In genomic region chr19:48117515-48118330, GRCh38 we compare ENCODE assay signal across 12 cellular contexts. TPM values are rescaled to one million over a fixed set of nuclear protein-coding genes. Genes with fewer than 3 reads are reported as not detected.
DNase-seq lines count a peak whose midpoint lies in the region; ATAC-seq, FAIRE-seq and TF ChIP-seq lines count a peak whose summit lies in the region.
"Had no signal": no experiment of that assay in that cellular context is flagged by ENCODE, and none has a peak within 500 bp of the region (broad histone marks: within the 10 kb centered on the region; RNA-seq: fewer than 3 reads in every experiment).

No MANE protein-coding gene starts in this region.

- RAD21 ChIA-PET in GM12878 (lab: Charles Lee; ENCODE audit: unreplicated experiment) = no interaction called here

- no peaks in the 10 kb centered on the region for H3K79me2 ChIP-seq in MM.1S (ENCODE audit: low read length)
- H3K79me2 ChIP-seq in GM12878 (ENCODE audit: control insufficient read depth, insufficient read depth, low read length) = no peaks in the 10 kb centered on the region
- no peaks in the 10 kb centered on the region for H3K79me2 ChIP-seq in osteoblast (ENCODE audit: insufficient read depth, low read length)

- no peaks in the 10 kb centered on the region for H3K9me3 Mint-ChIP-seq in activated CD4-positive, alpha-beta T cell treated with anti-CD3 and anti-CD28 coated beads for 36 hours (ENCODE audit: low read depth)

- TF ChIP-seq EP300 in GM12878 (IDR thresholded peaks at IDR 0.05; ENCODE audit: borderline replicate concordance in 1 of 2, control insufficient read depth in 1 of 2, low read depth in 2 of 2, low read length in 2 of 2) = no peak

- H3K9me3 ChIP-seq in MM.1S (replicated peaks; ENCODE audit: insufficient read depth, low read length) (no peaks in the 10 kb centered on the region), GM12878 (replicated peaks; ENCODE audit: control insufficient read depth, insufficient read depth, low read length) (no peaks in the 10 kb centered on the region), osteoblast (ENCODE audit: low read depth, low read length) (no peaks in the 10 kb centered on the region)

- H3K9me2 ChIP-seq in MM.1S (replicated peaks; ENCODE audit: insufficient read depth, low read length) = no peaks in the 10 kb centered on the region

- DNase-seq in activated CD4-positive, alpha-beta T cell treated with anti-CD3 and anti-CD28 coated beads for 36 hours = no peak
- DNase-seq in activated CD4-positive, alpha-beta T cell treated with anti-CD3 and anti-CD28 coated beads for 1 hour = no peak
- DNase-seq in MM.1S (no peak), GM12878 (ENCODE audit: low read depth, low spot score) (no peak), osteoblast (ENCODE audit: insufficient read length, low spot score, missing footprints) (peak; percentile 42), NCI-H774 (lab: John Stamatoyannopoulos, UW) (no peak), HuH-7 (ENCODE audit: low spot score) (no peak)
- DNase-seq: DMS153, NCI-H2171 treated with DMSO at 0.1 percent for 48 hours had no signal

- H3K27me3 ChIP-seq in MM.1S (replicated peaks; ENCODE audit: insufficient read depth, low read length) = no peaks in the 10 kb centered on the region
- no peaks in the 10 kb centered on the region for H3K27me3 ChIP-seq in GM12878 (replicated peaks in 1 of 2; ENCODE audit: control insufficient read depth in 2 of 2, insufficient read depth in 2 of 2, low read length in 1 of 2)
- H3K27me3 ChIP-seq in osteoblast (ENCODE audit: insufficient read depth, low read length) = no peaks in the 10 kb centered on the region

- H2AFZ ChIP-seq in MM.1S (ENCODE audit: low read length) (no peak overlapping the region), GM12878 (ENCODE audit: control insufficient read depth, low read depth, low read length) (peak overlapping the region; percentile 56), osteoblast (ENCODE audit: low read length) (no peak overlapping the region)

- peaks cover 10% of the 10 kb centered on the region; the same call in 1 of the 2 replicates for H3F3A ChIP-seq in MM.1S (ENCODE audit: insufficient read depth, low read length)

- H3K36me3 Mint-ChIP-seq in activated CD4-positive, alpha-beta T cell treated with anti-CD3 and anti-CD28 coated beads for 36 hours (ENCODE audit: low read depth) = peaks cover 46% of the 10 kb centered on the region

- H3K4me1 Mint-ChIP-seq in activated CD4-positive, alpha-beta T cell treated with anti-CD3 and anti-CD28 coated beads for 36 hours = peaks cover 16% of the 10 kb centered on the region

- peaks cover 20% of the 10 kb centered on the region for H3K4me1 ChIP-seq in MM.1S (ENCODE audit: low read length)
- H3K4me1 ChIP-seq in GM12878 (ENCODE audit: control insufficient read depth, insufficient read depth, low read length) = peaks cover 17% of the 10 kb centered on the region
- H3K4me1 ChIP-seq in osteoblast (ENCODE audit: insufficient read depth, low read length) = no peaks in the 10 kb centered on the region

- no peak for FAIRE-seq in GM12878 (lab: Jason Lieb, UNC)

- no TSS peak for BruUV-seq in GM12878 (replicated peaks; lab: Mats Ljungman, UMichigan)

- H3K9ac ChIP-seq in MM.1S (ENCODE audit: low read length) = no peak overlapping the region
- H3K9ac ChIP-seq in GM12878 (ENCODE audit: control insufficient read depth, insufficient read depth, low read length) = no peak overlapping the region

- TF ChIP-seq CTCF in MM.1S (IDR thresholded peaks at IDR 0.05; ENCODE audit: low read length) (no peak), GM12878 (IDR thresholded peaks at IDR 0.05 in 2 of 3, conservative IDR thresholded peaks at IDR 0.05 in 1 of 3; ENCODE audit: control insufficient read depth in 2 of 3, extremely low read depth in 1 of 3, insufficient read depth in 1 of 3, low read depth in 3 of 3, low read length in 3 of 3) (no peak), osteoblast (IDR thresholded peaks at IDR 0.05; ENCODE audit: extremely low read depth, low read depth, low read length) (no peak)

- H4K20me1 ChIP-seq in MM.1S (ENCODE audit: insufficient read depth, low read length) (no peaks in the 10 kb centered on the region), GM12878 (ENCODE audit: control insufficient read depth, insufficient read depth) (no peaks in the 10 kb centered on the region), osteoblast (ENCODE audit: insufficient read depth, low read length) (no peaks in the 10 kb centered on the region)

- intact Hi-C loops in activated CD4-positive, alpha-beta T cell treated with anti-CD3 and anti-CD28 coated beads for 36 hours (cut with DNase I, micrococcal nuclease) = no loop called here
- intact Hi-C loops in GM12878 (cut with micrococcal nuclease; ENCODE audit: unreplicated experiment) = no loop called here

- no peak overlapping the region for H3K4me2 ChIP-seq in MM.1S (ENCODE audit: low read depth, low read length)
- H3K4me2 ChIP-seq in GM12878 (ENCODE audit: control insufficient read depth, insufficient read depth) = no peak overlapping the region
- no peak overlapping the region for H3K4me2 ChIP-seq in osteoblast (ENCODE audit: insufficient read depth, low read length)

- peak overlapping the region; percentile 8; the same call in 1 of the 2 replicates for H3K27ac ChIP-seq in MM.1S (ENCODE audit: low read length)
- H3K27ac ChIP-seq in GM12878 (ENCODE audit: control insufficient read depth, insufficient read depth) = peak overlapping the region; percentile 54
- no peak overlapping the region for H3K27ac ChIP-seq in osteoblast (ENCODE audit: low read depth, low read length)

- H3K27ac Mint-ChIP-seq in activated CD4-positive, alpha-beta T cell treated with anti-CD3 and anti-CD28 coated beads for 36 hours = peak overlapping the region; percentile 42

- SMC1A ChIA-PET in GM12878 (lab: Charles Lee; ENCODE audit: uncharacterized antibody, unreplicated experiment) = interaction anchor here (5.6 kb wide), 1 partner anchor 8 kb away, joined by 31 read pairs; the partner anchor contains the start of gene PLA2G4C

- POLR2A ChIA-PET in activated CD4-positive, alpha-beta T cell treated with anti-CD3 and anti-CD28 coated beads for 36 hours (lab: Charles Lee) = no interaction called here
- POLR2A ChIA-PET in GM12878 (lab: Charles Lee) = no interaction called here

- ATAC-seq in activated CD4-positive, alpha-beta T cell treated with anti-CD3 and anti-CD28 coated beads for 36 hours = no peak
- no peak for ATAC-seq in GM12878
- ATAC-seq in GM19395 (IDR thresholded peaks at IDR 0.05; ENCODE audit: unreplicated experiment) = no peak
- ATAC-seq: SK-N-SH treated with all-trans-retinoic acid at 6 μM for 48 hours had no signal

- H3K4me3 Mint-ChIP-seq in activated CD4-positive, alpha-beta T cell treated with anti-CD3 and anti-CD28 coated beads for 36 hours = no peak overlapping the region

- no peak for TF ChIP-seq RAD21 in GM12878 (IDR thresholded peaks at IDR 0.05; ENCODE audit: insufficient read depth, low read depth, low read length)

- TF ChIP-seq POLR2A in GM12878 (IDR thresholded peaks at IDR 0.05; ENCODE audit: low read depth, low read length) = no peak

- WGBS in GM12878 (ENCODE audit: insufficient coverage, insufficient replicate concordance, low lambda C conversion rate, missing lambda C conversion rate) = 78% methylated on average over 15 of the region's 15 CpGs

- H3K36me3 ChIP-seq in MM.1S (replicated peaks; ENCODE audit: insufficient read depth, low read length) (peaks cover 4% of the 10 kb centered on the region; the same call in 1 of the 2 replicates), GM12878 (ENCODE audit: control insufficient read depth in 2 of 2, insufficient read depth in 2 of 2, low read length in 1 of 2) (peaks cover 0 to 13% of the 10 kb centered on the region in 2 experiments; a peak in 3 of 4 replicates), osteoblast (ENCODE audit: insufficient read depth, low read length) (peaks cover 1% of the 10 kb centered on the region)

- in situ Hi-C loops in GM12878 (cut with MboI) = no loop called here

- CTCF ChIA-PET in activated CD4-positive, alpha-beta T cell treated with anti-CD3 and anti-CD28 coated beads for 36 hours (lab: Charles Lee) = no interaction called here
- CTCF ChIA-PET in GM12878 (lab: Yijun Ruan, JAX) = interaction anchor here (10.0 kb wide), 1 partner anchor 8 kb away, joined by 85 read pairs; the partner anchor contains the start of gene PLA2G4C

- H3K4me3 ChIP-seq in MM.1S (ENCODE audit: low read length) (no peak overlapping the region), GM12878 (no peak overlapping the region), osteoblast (ENCODE audit: insufficient read depth, low read length) (no peak overlapping the region)
- H3K4me3 ChIP-seq: skin epidermis had no signal

- H3K27me3 Mint-ChIP-seq in activated CD4-positive, alpha-beta T cell treated with anti-CD3 and anti-CD28 coated beads for 36 hours = no peaks in the 10 kb centered on the region

RNA-seq across cellular contexts. Expression of gene PLA2G4C, which starts 7.1 kb away (rescaled TPM):
- 10 to 100 TPM; 11.5 to 12.4 TPM for total RNA-seq in activated CD4-positive, alpha-beta T cell treated with anti-CD3 and anti-CD28 coated beads for 36 hours
- 64.9 and 70.4 TPM in 2 replicates for total RNA-seq in GM12878 (2013; cell fraction: nucleolus; rRNA removed)
- 1.1 and 1.3 TPM in 2 replicates for total RNA-seq in GM12878 (2014; rRNA removed)
- total RNA-seq in GM12878 (2014; rRNA removed; fragmentation: Illumina TruSeq; extraction: Trizol) = 1.1 and 2.4 TPM in 2 replicates
- total RNA-seq in GM12878 (2021) = 2.3 and 2.7 TPM in 2 replicates
- 3.0 TPM for polyA plus RNA-seq in GM12878 (2011; ENCODE audit: low read depth)
- 3.6 and 5.6 TPM in 2 replicates for polyA plus RNA-seq in GM12878 (2011; rRNA removed)
- polyA plus RNA-seq in GM12878 (2011; cell fraction: cytosol; rRNA removed) = 3.8 and 5.5 TPM in 2 replicates
- 7.1 and 13.6 TPM in 2 replicates for polyA plus RNA-seq in GM12878 (2011; cell fraction: nucleus; rRNA removed)
- 3.5 and 3.9 TPM in 2 replicates for polyA plus RNA-seq in GM12878 (2012)
- polyA plus RNA-seq in GM12878 (2014; fragmentation: Illumina TruSeq; extraction: Trizol) = 0.35 and 1.1 TPM in 2 replicates
- under 1 TPM; 0.53 to 0.64 TPM for polyA plus RNA-seq in GM12878 (2014; fragmentation: Nextera tagmentation; extraction: Ambion mirVana)
- polyA plus RNA-seq in GM12878 (2014; rRNA removed) = 1.0 and 1.4 TPM in 2 replicates
- 1 to 10 TPM in 1 of 2 experiments, under 1 TPM in 1; 0.92 to 2.2 TPM for polyA plus RNA-seq in GM12878 (2016; fragmentation: Nextera tagmentation; extraction: Ambion mirVana)
- 8.5 and 10.4 TPM in 2 replicates for polyA minus RNA-seq in GM12878 (2011; rRNA and poly(A)+ RNA removed)
- polyA minus RNA-seq in GM12878 (2011; cell fraction: cytosol; rRNA and poly(A)+ RNA removed) = 2.1 and 4.2 TPM in 2 replicates
- 6.2 and 6.9 TPM in 2 replicates for polyA minus RNA-seq in GM12878 (2011; cell fraction: nucleus; rRNA and poly(A)+ RNA removed)
- total RNA-seq in osteoblast = 3.2 and 4.3 TPM in 2 replicates

RNA-seq across cellular contexts. Expression of gene LIG1, which starts 52.4 kb away (rescaled TPM):
- 100 to 1,000 TPM; 193 to 194 TPM for total RNA-seq in activated CD4-positive, alpha-beta T cell treated with anti-CD3 and anti-CD28 coated beads for 36 hours
- total RNA-seq in GM12878 (2013; cell fraction: nucleolus; rRNA removed) = 82.9 and 93.2 TPM in 2 replicates
- total RNA-seq in GM12878 (2014; rRNA removed) (94.4 and 95.6 TPM in 2 replicates), GM12878 (2014; rRNA removed; fragmentation: Illumina TruSeq; extraction: Trizol) (57.8 and 64.0 TPM in 2 replicates), GM12878 (2021) (92.4 and 111 TPM in 2 replicates), osteoblast (10.0 and 11.9 TPM in 2 replicates)
- polyA plus RNA-seq in GM12878 (2011; ENCODE audit: low read depth) = 28.5 TPM
- polyA plus RNA-seq in GM12878 (2011; rRNA removed) (44.9 and 63.8 TPM in 2 replicates), GM12878 (2014; fragmentation: Illumina TruSeq; extraction: Trizol) (47.8 and 70.8 TPM in 2 replicates), GM12878 (2014; fragmentation: Nextera tagmentation; extraction: Ambion mirVana) (10 to 100 TPM in 1 of 2 experiments, 1 to 10 TPM in 1; 7.8 to 31.6 TPM), GM12878 (2014; rRNA removed) (76.7 and 101 TPM in 2 replicates), GM12878 (2016; fragmentation: Nextera tagmentation; extraction: Ambion mirVana) (100 to 1,000 TPM; 112 to 117 TPM)
- 67.8 and 72.1 TPM in 2 replicates for polyA plus RNA-seq in GM12878 (2011; cell fraction: cytosol; rRNA removed)
- 194 and 282 TPM in 2 replicates for polyA plus RNA-seq in GM12878 (2011; cell fraction: nucleus; rRNA removed)
- polyA plus RNA-seq in GM12878 (2012) = 65.8 and 69.7 TPM in 2 replicates
- 51.9 and 86.2 TPM in 2 replicates for polyA minus RNA-seq in GM12878 (2011; rRNA and poly(A)+ RNA removed)
- polyA minus RNA-seq in GM12878 (2011; cell fraction: cytosol; rRNA and poly(A)+ RNA removed) = 36.2 and 44.0 TPM in 2 replicates
- polyA minus RNA-seq in GM12878 (2011; cell fraction: nucleus; rRNA and poly(A)+ RNA removed) = 36.6 and 87.4 TPM in 2 replicates

RNA-seq across cellular contexts. Expression of gene ZSWIM9, which starts 52.8 kb away (rescaled TPM):
- total RNA-seq in activated CD4-positive, alpha-beta T cell treated with anti-CD3 and anti-CD28 coated beads for 36 hours = 10 to 100 TPM in 1 of 2 experiments, 1 to 10 TPM in 1; 7.4 to 10.9 TPM
- total RNA-seq in GM12878 (2013; cell fraction: nucleolus; rRNA removed) = 3.2 and 4.0 TPM in 2 replicates
- total RNA-seq in GM12878 (2014; rRNA removed) (1.8 TPM in 2 replicates), GM12878 (2014; rRNA removed; fragmentation: Illumina TruSeq; extraction: Trizol) (0.76 and 1.2 TPM in 2 replicates), GM12878 (2021) (5.7 and 6.2 TPM in 2 replicates), osteoblast (1.5 and 2.2 TPM in 2 replicates)
- 1.2 TPM for polyA plus RNA-seq in GM12878 (2011; ENCODE audit: low read depth)
- polyA plus RNA-seq in GM12878 (2011; rRNA removed) (0.35 and 0.50 TPM in 2 replicates), GM12878 (2014; fragmentation: Illumina TruSeq; extraction: Trizol) (0.92 and 1.4 TPM in 2 replicates), GM12878 (2014; fragmentation: Nextera tagmentation; extraction: Ambion mirVana) (under 1 TPM in 1 of 2 experiments, not detected in 1; 0.29 TPM), GM12878 (2014; rRNA removed) (2.4 and 3.4 TPM in 2 replicates), GM12878 (2016; fragmentation: Nextera tagmentation; extraction: Ambion mirVana) (1 to 10 TPM; 1.2 to 1.7 TPM)
- 0.33 and 0.47 TPM in 2 replicates for polyA plus RNA-seq in GM12878 (2011; cell fraction: cytosol; rRNA removed)
- polyA plus RNA-seq in GM12878 (2011; cell fraction: nucleus; rRNA removed) = 0.69 and 0.79 TPM in 2 replicates
- 5.6 and 6.1 TPM in 2 replicates for polyA plus RNA-seq in GM12878 (2012)
- 0.22 and 0.31 TPM in 2 replicates for polyA minus RNA-seq in GM12878 (2011; rRNA and poly(A)+ RNA removed)
- polyA minus RNA-seq in GM12878 (2011; cell fraction: cytosol; rRNA and poly(A)+ RNA removed) = 0.73 and 0.94 TPM in 2 replicates
- 0.60 and 2.0 TPM in 2 replicates for polyA minus RNA-seq in GM12878 (2011; cell fraction: nucleus; rRNA and poly(A)+ RNA removed)
